ENCODE assay signal across 1 cellular context in the genomic region with DNA sequence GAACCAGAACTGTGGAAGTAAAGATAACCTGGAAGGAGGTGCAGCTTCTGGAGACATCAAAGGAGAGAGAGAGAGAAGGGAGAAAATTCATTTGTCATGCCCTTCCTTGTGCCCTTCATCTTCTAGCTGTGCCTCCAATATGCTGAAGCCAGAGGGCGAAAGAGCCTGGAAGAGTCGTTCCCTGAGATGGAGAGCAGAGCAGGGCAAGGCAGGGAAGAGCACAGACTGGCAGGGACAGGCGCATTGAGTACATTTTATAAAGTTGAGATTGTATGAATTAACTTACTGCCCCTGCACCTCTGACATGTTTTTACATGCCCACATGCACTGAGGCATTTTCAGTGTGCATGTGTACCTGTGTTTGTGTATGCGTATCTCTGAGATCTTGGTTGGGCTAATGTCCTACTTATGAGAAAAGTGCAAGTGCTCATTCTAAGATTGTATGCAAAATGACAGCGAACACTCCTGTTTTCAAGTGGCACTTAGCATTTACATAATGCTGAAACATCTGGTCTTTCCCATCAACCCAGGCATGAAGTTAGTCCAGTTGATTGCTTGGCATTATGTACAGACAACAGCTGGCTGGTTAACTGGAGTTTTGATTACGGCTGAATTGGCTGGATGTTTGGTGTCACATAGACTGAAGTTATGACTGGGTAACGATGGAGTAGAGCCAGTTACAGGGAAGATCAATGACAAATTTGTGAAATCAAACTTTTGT.
TF ChIP-seq lines count a peak whose summit lies in the region.

No MANE protein-coding gene starts in this region.

TF ChIP-seq in K562, 482 proteins besides CTCF, POLR2A, EP300 and RAD21 (continued from another document):
- TF ChIP-seq, protein P1, sequence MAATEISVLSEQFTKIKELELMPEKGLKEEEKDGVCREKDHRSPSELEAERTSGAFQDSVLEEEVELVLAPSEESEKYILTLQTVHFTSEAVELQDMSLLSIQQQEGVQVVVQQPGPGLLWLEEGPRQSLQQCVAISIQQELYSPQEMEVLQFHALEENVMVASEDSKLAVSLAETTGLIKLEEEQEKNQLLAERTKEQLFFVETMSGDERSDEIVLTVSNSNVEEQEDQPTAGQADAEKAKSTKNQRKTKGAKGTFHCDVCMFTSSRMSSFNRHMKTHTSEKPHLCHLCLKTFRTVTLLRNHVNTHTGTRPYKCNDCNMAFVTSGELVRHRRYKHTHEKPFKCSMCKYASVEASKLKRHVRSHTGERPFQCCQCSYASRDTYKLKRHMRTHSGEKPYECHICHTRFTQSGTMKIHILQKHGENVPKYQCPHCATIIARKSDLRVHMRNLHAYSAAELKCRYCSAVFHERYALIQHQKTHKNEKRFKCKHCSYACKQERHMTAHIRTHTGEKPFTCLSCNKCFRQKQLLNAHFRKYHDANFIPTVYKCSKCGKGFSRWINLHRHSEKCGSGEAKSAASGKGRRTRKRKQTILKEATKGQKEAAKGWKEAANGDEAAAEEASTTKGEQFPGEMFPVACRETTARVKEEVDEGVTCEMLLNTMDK (IDR thresholded peaks at IDR 0.05; ENCODE audit: borderline replicate concordance, insufficient read depth, low read depth, low read length, poor library complexity, severe bottlenecking): no peak
- no peak for TF ChIP-seq SMARCA5 (IDR thresholded peaks at IDR 0.05)
- TF ChIP-seq ETV1 (tag; conservative IDR thresholded peaks at IDR 0.05; ENCODE audit: low read depth): no peak
- TF ChIP-seq MAFK (IDR thresholded peaks at IDR 0.05; ENCODE audit: low read length): no peak
- no peak for TF ChIP-seq GABPA (tag; conservative IDR thresholded peaks at IDR 0.05; ENCODE audit: low read depth)
- TF ChIP-seq ZNF436 (CRISPR knock-in tag; IDR thresholded peaks at IDR 0.05): no peak
- no peak for TF ChIP-seq PURB (CRISPR knock-in tag; IDR thresholded peaks at IDR 0.05; ENCODE audit: low read depth)
- no peak for TF ChIP-seq ZNF778 (CRISPR knock-in tag; IDR thresholded peaks at IDR 0.05)
- TF ChIP-seq, protein P2, sequence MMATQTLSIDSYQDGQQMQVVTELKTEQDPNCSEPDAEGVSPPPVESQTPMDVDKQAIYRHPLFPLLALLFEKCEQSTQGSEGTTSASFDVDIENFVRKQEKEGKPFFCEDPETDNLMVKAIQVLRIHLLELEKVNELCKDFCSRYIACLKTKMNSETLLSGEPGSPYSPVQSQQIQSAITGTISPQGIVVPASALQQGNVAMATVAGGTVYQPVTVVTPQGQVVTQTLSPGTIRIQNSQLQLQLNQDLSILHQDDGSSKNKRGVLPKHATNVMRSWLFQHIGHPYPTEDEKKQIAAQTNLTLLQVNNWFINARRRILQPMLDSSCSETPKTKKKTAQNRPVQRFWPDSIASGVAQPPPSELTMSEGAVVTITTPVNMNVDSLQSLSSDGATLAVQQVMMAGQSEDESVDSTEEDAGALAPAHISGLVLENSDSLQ (IDR thresholded peaks at IDR 0.05): no peak
- TF ChIP-seq, protein P3, sequence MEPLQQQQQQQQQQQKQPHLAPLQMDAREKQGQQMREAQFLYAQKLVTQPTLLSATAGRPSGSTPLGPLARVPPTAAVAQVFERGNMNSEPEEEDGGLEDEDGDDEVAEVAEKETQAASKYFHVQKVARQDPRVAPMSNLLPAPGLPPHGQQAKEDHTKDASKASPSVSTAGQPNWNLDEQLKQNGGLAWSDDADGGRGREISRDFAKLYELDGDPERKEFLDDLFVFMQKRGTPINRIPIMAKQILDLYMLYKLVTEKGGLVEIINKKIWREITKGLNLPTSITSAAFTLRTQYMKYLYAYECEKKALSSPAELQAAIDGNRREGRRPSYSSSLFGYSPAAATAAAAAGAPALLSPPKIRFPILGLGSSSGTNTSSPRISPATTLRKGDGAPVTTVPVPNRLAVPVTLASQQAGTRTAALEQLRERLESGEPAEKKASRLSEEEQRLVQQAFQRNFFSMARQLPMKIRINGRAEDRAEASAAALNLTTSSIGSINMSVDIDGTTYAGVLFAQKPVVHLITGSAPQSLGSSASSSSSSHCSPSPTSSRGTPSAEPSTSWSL (CRISPR knock-in tag; IDR thresholded peaks at IDR 0.05; ENCODE audit: borderline replicate concordance): no peak
- no peak for TF ChIP-seq ZNF184 (CRISPR knock-in tag; IDR thresholded peaks at IDR 0.05)
